2 cellular contexts compared by ENCODE assay signal in the genomic region with DNA sequence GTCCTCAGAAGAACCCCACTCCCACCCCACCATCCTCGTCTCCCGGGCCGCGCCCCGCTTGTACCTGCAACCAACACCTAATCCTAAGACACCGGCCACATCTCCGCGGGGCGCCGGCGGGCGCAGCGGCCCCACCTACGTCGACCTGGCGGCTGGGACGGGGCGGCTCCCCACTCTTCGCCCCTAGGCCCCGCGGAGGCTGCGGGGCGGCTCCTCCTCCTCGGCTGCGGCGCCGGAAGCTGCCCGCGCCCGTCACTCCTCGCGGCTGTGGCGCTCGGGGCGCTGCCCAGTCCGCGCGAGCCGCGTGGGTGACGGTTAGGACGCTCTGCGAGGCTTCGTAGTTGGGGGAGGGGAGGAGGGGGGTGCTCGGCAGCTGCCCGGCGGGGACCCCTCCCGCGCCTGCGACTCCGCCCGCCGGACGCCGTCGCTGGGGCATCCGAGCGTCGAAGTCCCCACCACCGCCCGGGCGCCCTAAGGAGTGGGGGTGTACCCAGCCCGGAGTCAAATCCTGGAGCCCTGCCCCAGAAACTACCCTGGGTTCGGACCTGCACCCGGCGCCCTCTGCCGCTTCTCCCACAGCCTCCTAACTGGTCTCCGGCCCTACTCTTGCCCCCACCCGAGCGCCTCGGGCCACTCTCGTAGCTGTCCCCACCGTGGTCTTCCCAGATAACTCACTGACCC.
TF ChIP-seq lines count a peak whose summit lies in the region.

Gene CCDC158, minus strand, starts transcription at position 241 of the 681 bp plus-strand sequence. CDS start 17,934 bp downstream, outside the sequence.

TF ChIP-seq in liver, 16 proteins besides CTCF, POLR2A, EP300 and RAD21 (continued from another document):
- TF ChIP-seq, protein P1, sequence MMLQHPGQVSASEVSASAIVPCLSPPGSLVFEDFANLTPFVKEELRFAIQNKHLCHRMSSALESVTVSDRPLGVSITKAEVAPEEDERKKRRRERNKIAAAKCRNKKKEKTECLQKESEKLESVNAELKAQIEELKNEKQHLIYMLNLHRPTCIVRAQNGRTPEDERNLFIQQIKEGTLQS (IDR thresholded peaks at IDR 0.05), result no peak
- TF ChIP-seq SP1 (IDR thresholded peaks at IDR 0.05) (no peak), FOXA1 (IDR thresholded peaks at IDR 0.05) (no peak), GABPA (IDR thresholded peaks at IDR 0.05 in 1 of 2, conservative IDR thresholded peaks at IDR 0.05 in 1 of 2) (no peak), TAF1 (conservative IDR thresholded peaks at IDR 0.05) (no peak), JUND (IDR thresholded peaks at IDR 0.05) (no peak)
- TF ChIP-seq, protein P2, sequence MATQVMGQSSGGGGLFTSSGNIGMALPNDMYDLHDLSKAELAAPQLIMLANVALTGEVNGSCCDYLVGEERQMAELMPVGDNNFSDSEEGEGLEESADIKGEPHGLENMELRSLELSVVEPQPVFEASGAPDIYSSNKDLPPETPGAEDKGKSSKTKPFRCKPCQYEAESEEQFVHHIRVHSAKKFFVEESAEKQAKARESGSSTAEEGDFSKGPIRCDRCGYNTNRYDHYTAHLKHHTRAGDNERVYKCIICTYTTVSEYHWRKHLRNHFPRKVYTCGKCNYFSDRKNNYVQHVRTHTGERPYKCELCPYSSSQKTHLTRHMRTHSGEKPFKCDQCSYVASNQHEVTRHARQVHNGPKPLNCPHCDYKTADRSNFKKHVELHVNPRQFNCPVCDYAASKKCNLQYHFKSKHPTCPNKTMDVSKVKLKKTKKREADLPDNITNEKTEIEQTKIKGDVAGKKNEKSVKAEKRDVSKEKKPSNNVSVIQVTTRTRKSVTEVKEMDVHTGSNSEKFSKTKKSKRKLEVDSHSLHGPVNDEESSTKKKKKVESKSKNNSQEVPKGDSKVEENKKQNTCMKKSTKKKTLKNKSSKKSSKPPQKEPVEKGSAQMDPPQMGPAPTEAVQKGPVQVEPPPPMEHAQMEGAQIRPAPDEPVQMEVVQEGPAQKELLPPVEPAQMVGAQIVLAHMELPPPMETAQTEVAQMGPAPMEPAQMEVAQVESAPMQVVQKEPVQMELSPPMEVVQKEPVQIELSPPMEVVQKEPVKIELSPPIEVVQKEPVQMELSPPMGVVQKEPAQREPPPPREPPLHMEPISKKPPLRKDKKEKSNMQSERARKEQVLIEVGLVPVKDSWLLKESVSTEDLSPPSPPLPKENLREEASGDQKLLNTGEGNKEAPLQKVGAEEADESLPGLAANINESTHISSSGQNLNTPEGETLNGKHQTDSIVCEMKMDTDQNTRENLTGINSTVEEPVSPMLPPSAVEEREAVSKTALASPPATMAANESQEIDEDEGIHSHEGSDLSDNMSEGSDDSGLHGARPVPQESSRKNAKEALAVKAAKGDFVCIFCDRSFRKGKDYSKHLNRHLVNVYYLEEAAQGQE (IDR thresholded peaks at IDR 0.05), result no peak
TF ChIP-seq in liver: peak in this region for 0.

TF ChIP-seq in HepG2, 621 proteins besides CTCF, POLR2A, EP300 and RAD21 (continued from another document):
- TF ChIP-seq, protein P3, sequence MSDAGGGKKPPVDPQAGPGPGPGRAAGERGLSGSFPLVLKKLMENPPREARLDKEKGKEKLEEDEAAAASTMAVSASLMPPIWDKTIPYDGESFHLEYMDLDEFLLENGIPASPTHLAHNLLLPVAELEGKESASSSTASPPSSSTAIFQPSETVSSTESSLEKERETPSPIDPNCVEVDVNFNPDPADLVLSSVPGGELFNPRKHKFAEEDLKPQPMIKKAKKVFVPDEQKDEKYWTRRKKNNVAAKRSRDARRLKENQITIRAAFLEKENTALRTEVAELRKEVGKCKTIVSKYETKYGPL (CRISPR knock-in tag; IDR thresholded peaks at IDR 0.05), result no peak
- no peak for TF ChIP-seq TP53 (CRISPR knock-in tag; conservative IDR thresholded peaks at IDR 0.05)
- no peak for TF ChIP-seq MTF2 (CRISPR knock-in tag; IDR thresholded peaks at IDR 0.05; ENCODE audit: borderline replicate concordance)
- TF ChIP-seq, protein P4, sequence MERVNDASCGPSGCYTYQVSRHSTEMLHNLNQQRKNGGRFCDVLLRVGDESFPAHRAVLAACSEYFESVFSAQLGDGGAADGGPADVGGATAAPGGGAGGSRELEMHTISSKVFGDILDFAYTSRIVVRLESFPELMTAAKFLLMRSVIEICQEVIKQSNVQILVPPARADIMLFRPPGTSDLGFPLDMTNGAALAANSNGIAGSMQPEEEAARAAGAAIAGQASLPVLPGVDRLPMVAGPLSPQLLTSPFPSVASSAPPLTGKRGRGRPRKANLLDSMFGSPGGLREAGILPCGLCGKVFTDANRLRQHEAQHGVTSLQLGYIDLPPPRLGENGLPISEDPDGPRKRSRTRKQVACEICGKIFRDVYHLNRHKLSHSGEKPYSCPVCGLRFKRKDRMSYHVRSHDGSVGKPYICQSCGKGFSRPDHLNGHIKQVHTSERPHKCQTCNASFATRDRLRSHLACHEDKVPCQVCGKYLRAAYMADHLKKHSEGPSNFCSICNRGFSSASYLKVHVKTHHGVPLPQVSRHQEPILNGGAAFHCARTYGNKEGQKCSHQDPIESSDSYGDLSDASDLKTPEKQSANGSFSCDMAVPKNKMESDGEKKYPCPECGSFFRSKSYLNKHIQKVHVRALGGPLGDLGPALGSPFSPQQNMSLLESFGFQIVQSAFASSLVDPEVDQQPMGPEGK (CRISPR knock-in tag; IDR thresholded peaks at IDR 0.05), result no peak
- TF ChIP-seq FUBP1 (CRISPR knock-in tag; IDR thresholded peaks at IDR 0.05; ENCODE audit: borderline replicate concordance), result no peak
- no peak for TF ChIP-seq DMAP1 (CRISPR knock-in tag; IDR thresholded peaks at IDR 0.05)
- no peak for TF ChIP-seq PLSCR1 (CRISPR knock-in tag; IDR thresholded peaks at IDR 0.05; ENCODE audit: borderline replicate concordance)
- TF ChIP-seq ERF (CRISPR knock-in tag; IDR thresholded peaks at IDR 0.05), result no peak
TF ChIP-seq in HepG2: peak in this region for 0.
